Comparison of ENCODE assay signal across 1 cellular context in the genomic region with DNA sequence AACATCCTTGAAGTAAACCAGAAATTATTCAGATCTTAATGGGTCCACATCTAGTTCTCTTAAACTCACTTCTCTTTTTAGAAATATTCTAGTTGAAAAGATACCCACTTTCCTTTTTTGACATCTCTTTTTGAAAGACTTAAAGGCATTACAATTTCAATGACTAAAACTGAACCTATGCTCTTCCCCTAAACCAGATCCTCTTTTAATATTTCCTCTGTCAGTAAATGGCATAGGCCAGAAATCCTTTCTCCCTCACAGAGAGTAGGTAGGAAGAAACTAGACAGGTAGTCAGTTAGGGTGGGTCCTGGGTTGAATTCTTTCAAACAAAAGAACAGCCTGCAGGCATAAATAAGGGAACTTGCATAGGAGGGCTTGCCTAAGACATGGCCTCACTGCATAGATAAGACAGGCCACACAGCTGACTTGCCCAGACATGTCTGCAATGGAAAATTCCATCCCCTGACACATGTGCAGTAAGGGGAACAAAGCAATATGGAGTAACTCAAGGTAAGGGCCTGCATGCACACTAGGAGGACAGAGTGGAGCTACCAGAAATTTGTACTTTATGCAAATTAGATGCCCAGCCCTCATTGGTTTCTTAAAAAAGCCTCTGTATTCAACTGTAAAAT.
TF ChIP-seq lines count a peak whose summit lies in the region.

No MANE protein-coding gene starts in this region.

TF ChIP-seq in HepG2, 621 proteins besides CTCF, POLR2A, EP300 and RAD21 (continued from another document and continues in another):
- TF ChIP-seq, protein P1, sequence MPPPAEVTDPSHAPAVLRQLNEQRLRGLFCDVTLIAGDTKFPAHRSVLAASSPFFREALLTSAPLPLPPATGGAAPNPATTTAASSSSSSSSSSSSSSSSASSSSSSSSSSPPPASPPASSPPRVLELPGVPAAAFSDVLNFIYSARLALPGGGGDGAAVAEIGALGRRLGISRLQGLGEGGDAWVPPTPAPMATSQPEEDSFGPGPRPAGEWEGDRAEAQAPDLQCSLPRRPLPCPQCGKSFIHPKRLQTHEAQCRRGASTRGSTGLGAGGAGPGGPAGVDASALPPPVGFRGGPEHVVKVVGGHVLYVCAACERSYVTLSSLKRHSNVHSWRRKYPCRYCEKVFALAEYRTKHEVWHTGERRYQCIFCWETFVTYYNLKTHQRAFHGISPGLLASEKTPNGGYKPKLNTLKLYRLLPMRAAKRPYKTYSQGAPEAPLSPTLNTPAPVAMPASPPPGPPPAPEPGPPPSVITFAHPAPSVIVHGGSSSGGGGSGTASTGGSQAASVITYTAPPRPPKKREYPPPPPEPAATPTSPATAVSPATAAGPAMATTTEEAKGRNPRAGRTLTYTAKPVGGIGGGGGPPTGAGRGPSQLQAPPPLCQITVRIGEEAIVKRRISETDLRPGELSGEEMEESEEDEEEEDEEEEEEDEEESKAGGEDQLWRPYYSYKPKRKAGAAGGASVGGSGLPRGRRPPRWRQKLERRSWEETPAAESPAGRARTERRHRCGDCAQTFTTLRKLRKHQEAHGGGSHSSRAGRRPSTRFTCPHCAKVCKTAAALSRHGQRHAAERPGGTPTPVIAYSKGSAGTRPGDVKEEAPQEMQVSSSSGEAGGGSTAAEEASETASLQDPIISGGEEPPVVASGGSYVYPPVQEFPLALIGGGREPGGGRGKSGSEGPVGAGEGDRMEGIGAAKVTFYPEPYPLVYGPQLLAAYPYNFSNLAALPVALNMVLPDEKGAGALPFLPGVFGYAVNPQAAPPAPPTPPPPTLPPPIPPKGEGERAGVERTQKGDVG (CRISPR knock-in tag; IDR thresholded peaks at IDR 0.05; ENCODE audit: borderline replicate concordance) = no peak
- TF ChIP-seq DMAP1 (CRISPR knock-in tag; IDR thresholded peaks at IDR 0.05) = no peak
- no peak for TF ChIP-seq ZNF543 (CRISPR knock-in tag; IDR thresholded peaks at IDR 0.05)
- TF ChIP-seq ZNF788 (CRISPR knock-in tag; IDR thresholded peaks at IDR 0.05; ENCODE audit: borderline replicate concordance) = no peak
- no peak for TF ChIP-seq EED (CRISPR knock-in tag; IDR thresholded peaks at IDR 0.05)
- TF ChIP-seq HOXA3 (CRISPR knock-in tag; IDR thresholded peaks at IDR 0.05) = no peak
- no peak for TF ChIP-seq ZNF569 (CRISPR knock-in tag; IDR thresholded peaks at IDR 0.05; ENCODE audit: borderline replicate concordance)
- TF ChIP-seq, protein P2, sequence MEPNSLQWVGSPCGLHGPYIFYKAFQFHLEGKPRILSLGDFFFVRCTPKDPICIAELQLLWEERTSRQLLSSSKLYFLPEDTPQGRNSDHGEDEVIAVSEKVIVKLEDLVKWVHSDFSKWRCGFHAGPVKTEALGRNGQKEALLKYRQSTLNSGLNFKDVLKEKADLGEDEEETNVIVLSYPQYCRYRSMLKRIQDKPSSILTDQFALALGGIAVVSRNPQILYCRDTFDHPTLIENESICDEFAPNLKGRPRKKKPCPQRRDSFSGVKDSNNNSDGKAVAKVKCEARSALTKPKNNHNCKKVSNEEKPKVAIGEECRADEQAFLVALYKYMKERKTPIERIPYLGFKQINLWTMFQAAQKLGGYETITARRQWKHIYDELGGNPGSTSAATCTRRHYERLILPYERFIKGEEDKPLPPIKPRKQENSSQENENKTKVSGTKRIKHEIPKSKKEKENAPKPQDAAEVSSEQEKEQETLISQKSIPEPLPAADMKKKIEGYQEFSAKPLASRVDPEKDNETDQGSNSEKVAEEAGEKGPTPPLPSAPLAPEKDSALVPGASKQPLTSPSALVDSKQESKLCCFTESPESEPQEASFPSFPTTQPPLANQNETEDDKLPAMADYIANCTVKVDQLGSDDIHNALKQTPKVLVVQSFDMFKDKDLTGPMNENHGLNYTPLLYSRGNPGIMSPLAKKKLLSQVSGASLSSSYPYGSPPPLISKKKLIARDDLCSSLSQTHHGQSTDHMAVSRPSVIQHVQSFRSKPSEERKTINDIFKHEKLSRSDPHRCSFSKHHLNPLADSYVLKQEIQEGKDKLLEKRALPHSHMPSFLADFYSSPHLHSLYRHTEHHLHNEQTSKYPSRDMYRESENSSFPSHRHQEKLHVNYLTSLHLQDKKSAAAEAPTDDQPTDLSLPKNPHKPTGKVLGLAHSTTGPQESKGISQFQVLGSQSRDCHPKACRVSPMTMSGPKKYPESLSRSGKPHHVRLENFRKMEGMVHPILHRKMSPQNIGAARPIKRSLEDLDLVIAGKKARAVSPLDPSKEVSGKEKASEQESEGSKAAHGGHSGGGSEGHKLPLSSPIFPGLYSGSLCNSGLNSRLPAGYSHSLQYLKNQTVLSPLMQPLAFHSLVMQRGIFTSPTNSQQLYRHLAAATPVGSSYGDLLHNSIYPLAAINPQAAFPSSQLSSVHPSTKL (CRISPR knock-in tag; IDR thresholded peaks at IDR 0.05) = 0 out of 2 replicates have a peak, but pooled peaks have one; percentile 10
- TF ChIP-seq, protein P3, sequence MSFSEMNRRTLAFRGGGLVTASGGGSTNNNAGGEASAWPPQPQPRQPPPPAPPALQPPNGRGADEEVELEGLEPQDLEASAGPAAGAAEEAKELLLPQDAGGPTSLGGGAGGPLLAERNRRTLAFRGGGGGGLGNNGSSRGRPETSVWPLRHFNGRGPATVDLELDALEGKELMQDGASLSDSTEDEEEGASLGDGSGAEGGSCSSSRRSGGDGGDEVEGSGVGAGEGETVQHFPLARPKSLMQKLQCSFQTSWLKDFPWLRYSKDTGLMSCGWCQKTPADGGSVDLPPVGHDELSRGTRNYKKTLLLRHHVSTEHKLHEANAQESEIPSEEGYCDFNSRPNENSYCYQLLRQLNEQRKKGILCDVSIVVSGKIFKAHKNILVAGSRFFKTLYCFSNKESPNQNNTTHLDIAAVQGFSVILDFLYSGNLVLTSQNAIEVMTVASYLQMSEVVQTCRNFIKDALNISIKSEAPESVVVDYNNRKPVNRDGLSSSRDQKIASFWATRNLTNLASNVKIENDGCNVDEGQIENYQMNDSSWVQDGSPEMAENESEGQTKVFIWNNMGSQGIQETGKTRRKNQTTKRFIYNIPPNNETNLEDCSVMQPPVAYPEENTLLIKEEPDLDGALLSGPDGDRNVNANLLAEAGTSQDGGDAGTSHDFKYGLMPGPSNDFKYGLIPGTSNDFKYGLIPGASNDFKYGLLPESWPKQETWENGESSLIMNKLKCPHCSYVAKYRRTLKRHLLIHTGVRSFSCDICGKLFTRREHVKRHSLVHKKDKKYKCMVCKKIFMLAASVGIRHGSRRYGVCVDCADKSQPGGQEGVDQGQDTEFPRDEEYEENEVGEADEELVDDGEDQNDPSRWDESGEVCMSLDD (CRISPR knock-in tag; IDR thresholded peaks at IDR 0.05; ENCODE audit: borderline replicate concordance) = no peak
- TF ChIP-seq FOXK1 (CRISPR knock-in tag; IDR thresholded peaks at IDR 0.05; ENCODE audit: borderline replicate concordance, low read depth) = no peak
- no peak for TF ChIP-seq ISX (CRISPR knock-in tag; conservative IDR thresholded peaks at IDR 0.05)
- TF ChIP-seq HES4 (CRISPR knock-in tag; IDR thresholded peaks at IDR 0.05; ENCODE audit: borderline replicate concordance) = no peak
- TF ChIP-seq NAIF1 (CRISPR knock-in tag; IDR thresholded peaks at IDR 0.05; ENCODE audit: borderline replicate concordance) = no peak
- TF ChIP-seq CEBPB (IDR thresholded peaks at IDR 0.05; ENCODE audit: borderline replicate concordance, low read depth, low read length) = no peak
- TF ChIP-seq, protein P4, sequence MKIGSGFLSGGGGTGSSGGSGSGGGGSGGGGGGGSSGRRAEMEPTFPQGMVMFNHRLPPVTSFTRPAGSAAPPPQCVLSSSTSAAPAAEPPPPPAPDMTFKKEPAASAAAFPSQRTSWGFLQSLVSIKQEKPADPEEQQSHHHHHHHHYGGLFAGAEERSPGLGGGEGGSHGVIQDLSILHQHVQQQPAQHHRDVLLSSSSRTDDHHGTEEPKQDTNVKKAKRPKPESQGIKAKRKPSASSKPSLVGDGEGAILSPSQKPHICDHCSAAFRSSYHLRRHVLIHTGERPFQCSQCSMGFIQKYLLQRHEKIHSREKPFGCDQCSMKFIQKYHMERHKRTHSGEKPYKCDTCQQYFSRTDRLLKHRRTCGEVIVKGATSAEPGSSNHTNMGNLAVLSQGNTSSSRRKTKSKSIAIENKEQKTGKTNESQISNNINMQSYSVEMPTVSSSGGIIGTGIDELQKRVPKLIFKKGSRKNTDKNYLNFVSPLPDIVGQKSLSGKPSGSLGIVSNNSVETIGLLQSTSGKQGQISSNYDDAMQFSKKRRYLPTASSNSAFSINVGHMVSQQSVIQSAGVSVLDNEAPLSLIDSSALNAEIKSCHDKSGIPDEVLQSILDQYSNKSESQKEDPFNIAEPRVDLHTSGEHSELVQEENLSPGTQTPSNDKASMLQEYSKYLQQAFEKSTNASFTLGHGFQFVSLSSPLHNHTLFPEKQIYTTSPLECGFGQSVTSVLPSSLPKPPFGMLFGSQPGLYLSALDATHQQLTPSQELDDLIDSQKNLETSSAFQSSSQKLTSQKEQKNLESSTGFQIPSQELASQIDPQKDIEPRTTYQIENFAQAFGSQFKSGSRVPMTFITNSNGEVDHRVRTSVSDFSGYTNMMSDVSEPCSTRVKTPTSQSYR (CRISPR knock-in tag; IDR thresholded peaks at IDR 0.05; ENCODE audit: borderline replicate concordance) = no peak
- TF ChIP-seq DPF2 (CRISPR knock-in tag; IDR thresholded peaks at IDR 0.05; ENCODE audit: borderline replicate concordance, low read depth) = no peak
- TF ChIP-seq, protein P5, sequence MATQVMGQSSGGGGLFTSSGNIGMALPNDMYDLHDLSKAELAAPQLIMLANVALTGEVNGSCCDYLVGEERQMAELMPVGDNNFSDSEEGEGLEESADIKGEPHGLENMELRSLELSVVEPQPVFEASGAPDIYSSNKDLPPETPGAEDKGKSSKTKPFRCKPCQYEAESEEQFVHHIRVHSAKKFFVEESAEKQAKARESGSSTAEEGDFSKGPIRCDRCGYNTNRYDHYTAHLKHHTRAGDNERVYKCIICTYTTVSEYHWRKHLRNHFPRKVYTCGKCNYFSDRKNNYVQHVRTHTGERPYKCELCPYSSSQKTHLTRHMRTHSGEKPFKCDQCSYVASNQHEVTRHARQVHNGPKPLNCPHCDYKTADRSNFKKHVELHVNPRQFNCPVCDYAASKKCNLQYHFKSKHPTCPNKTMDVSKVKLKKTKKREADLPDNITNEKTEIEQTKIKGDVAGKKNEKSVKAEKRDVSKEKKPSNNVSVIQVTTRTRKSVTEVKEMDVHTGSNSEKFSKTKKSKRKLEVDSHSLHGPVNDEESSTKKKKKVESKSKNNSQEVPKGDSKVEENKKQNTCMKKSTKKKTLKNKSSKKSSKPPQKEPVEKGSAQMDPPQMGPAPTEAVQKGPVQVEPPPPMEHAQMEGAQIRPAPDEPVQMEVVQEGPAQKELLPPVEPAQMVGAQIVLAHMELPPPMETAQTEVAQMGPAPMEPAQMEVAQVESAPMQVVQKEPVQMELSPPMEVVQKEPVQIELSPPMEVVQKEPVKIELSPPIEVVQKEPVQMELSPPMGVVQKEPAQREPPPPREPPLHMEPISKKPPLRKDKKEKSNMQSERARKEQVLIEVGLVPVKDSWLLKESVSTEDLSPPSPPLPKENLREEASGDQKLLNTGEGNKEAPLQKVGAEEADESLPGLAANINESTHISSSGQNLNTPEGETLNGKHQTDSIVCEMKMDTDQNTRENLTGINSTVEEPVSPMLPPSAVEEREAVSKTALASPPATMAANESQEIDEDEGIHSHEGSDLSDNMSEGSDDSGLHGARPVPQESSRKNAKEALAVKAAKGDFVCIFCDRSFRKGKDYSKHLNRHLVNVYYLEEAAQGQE (IDR thresholded peaks at IDR 0.05; ENCODE audit: borderline replicate concordance in 1 of 2, low read depth in 1 of 2, low read length in 2 of 2) = no peak
- no peak for TF ChIP-seq ZNF782 (CRISPR knock-in tag; IDR thresholded peaks at IDR 0.05; ENCODE audit: borderline replicate concordance)
- no peak for TF ChIP-seq NR2F6 (IDR thresholded peaks at IDR 0.05)
- no peak for TF ChIP-seq NR2F6 (CRISPR knock-in tag; IDR thresholded peaks at IDR 0.05)
- TF ChIP-seq NONO (IDR thresholded peaks at IDR 0.05) = no peak
- no peak for TF ChIP-seq NONO (CRISPR knock-in tag; conservative IDR thresholded peaks at IDR 0.05)
- TF ChIP-seq, protein P6, sequence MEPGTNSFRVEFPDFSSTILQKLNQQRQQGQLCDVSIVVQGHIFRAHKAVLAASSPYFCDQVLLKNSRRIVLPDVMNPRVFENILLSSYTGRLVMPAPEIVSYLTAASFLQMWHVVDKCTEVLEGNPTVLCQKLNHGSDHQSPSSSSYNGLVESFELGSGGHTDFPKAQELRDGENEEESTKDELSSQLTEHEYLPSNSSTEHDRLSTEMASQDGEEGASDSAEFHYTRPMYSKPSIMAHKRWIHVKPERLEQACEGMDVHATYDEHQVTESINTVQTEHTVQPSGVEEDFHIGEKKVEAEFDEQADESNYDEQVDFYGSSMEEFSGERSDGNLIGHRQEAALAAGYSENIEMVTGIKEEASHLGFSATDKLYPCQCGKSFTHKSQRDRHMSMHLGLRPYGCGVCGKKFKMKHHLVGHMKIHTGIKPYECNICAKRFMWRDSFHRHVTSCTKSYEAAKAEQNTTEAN (CRISPR knock-in tag; conservative IDR thresholded peaks at IDR 0.05) = no peak
- TF ChIP-seq, protein P7, sequence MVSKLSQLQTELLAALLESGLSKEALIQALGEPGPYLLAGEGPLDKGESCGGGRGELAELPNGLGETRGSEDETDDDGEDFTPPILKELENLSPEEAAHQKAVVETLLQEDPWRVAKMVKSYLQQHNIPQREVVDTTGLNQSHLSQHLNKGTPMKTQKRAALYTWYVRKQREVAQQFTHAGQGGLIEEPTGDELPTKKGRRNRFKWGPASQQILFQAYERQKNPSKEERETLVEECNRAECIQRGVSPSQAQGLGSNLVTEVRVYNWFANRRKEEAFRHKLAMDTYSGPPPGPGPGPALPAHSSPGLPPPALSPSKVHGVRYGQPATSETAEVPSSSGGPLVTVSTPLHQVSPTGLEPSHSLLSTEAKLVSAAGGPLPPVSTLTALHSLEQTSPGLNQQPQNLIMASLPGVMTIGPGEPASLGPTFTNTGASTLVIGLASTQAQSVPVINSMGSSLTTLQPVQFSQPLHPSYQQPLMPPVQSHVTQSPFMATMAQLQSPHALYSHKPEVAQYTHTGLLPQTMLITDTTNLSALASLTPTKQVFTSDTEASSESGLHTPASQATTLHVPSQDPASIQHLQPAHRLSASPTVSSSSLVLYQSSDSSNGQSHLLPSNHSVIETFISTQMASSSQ (IDR thresholded peaks at IDR 0.05; ENCODE audit: low read depth) = no peak
- TF ChIP-seq, protein P7 (CRISPR knock-in tag; IDR thresholded peaks at IDR 0.05; ENCODE audit: borderline replicate concordance) = no peak
